Comparison of ENCODE assay signal across 8 cellular contexts in the genomic region with DNA sequence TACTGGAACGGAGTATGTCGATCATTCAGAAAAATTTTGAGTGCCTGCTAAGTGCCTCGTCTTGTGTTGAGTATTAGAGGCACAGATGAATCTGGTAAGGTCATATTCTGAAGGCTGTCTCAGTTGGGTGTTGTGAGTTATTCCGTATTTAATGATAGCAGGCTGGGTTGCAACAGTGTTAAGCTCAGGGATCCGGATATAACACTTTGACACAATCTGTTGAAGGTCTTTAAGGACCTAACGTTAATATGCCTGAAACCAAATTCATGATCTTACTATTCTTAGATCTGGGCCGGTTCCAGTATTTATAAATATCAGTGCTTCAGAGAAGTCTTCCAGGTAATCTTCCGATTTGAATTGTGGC. TPM values are rescaled to one million over a fixed set of nuclear protein-coding genes. Genes with fewer than 3 reads are reported as not detected.
DNase-seq lines count a peak whose midpoint lies in the region; ATAC-seq, FAIRE-seq and TF ChIP-seq lines count a peak whose summit lies in the region.

No MANE protein-coding gene starts in this region.

- H3K9me3 Mint-ChIP-seq in activated CD8-positive, alpha-beta memory T cell treated with anti-CD3 and anti-CD28 coated beads, Interleukin-2, amount 10 ng/mL, durations not matched to agents 7 days and 5 days (ENCODE audit: low read depth) = no peaks in the 10 kb centered on the region
- no peaks in the 10 kb centered on the region for H3K9me3 Mint-ChIP-seq in astrocyte (ENCODE audit: unreplicated experiment)

- POLR2A ChIA-PET in HepG2 (lab: Yijun Ruan, JAX) = interaction anchor here (0.9 to 2.3 kb wide), 10 partner anchors 8 to 298 kb away, joined by 3 to 14 read pairs (median 5); a partner anchor contains a TSS

- H3K9ac ChIP-seq in astrocyte (ENCODE audit: low read length) (peak overlapping the region; percentile 97), HepG2 (ENCODE audit: insufficient read depth, low read depth, low read length) (peak overlapping the region; percentile 99)

- no peaks in the 10 kb centered on the region for H3K27me3 ChIP-seq in astrocyte (ENCODE audit: insufficient read depth, low read length)
- H3K27me3 ChIP-seq in HepG2 (ENCODE audit: control insufficient read depth in 1 of 2, insufficient read depth in 2 of 2, low read length in 2 of 2) = peaks cover 0 to 4% of the 10 kb centered on the region in 2 experiments; a peak in 1 of 5 replicates
- no peaks in the 10 kb centered on the region for H3K27me3 ChIP-seq in thyroid gland

- TF ChIP-seq POLR2A in HepG2 (IDR thresholded peaks at IDR 0.05; ENCODE audit: insufficient read depth in 1 of 2, low read depth in 2 of 2, low read length in 2 of 2) (no peak), thyroid gland (IDR thresholded peaks at IDR 0.05) (no peak)

- H3K4me2 ChIP-seq in astrocyte (ENCODE audit: low read length) (peak overlapping the region; percentile 92), HepG2 (ENCODE audit: low read depth, low read length) (peak overlapping the region; percentile 77)

- H3K27ac Mint-ChIP-seq in activated CD8-positive, alpha-beta memory T cell treated with anti-CD3 and anti-CD28 coated beads, Interleukin-2, amount 10 ng/mL, durations not matched to agents 7 days and 5 days = peak overlapping the region; percentile 100
- peak overlapping the region; percentile 89 for H3K27ac Mint-ChIP-seq in astrocyte (ENCODE audit: unreplicated experiment)

- CTCF ChIA-PET in activated CD8-positive, alpha-beta memory T cell treated with anti-CD3 and anti-CD28 coated beads, Interleukin-2, amount 10 ng/mL, durations not matched to agents 7 days and 5 days (lab: Charles Lee) = interaction anchor here (0.8 to 2.9 kb wide), 9 partner anchors 19 to 296 kb away, joined by 3 to 20 read pairs (median 5); a partner anchor contains a TSS
- CTCF ChIA-PET in HepG2 (lab: Yijun Ruan, JAX; ENCODE audit: low intra/inter-chr PET ratio, low total read pairs) = no interaction called here

- TF ChIP-seq CTCF in astrocyte (IDR thresholded peaks at IDR 0.05; ENCODE audit: insufficient read depth, low read depth, low read length) = no peak
- TF ChIP-seq CTCF in HepG2 (CRISPR knock-in tag; IDR thresholded peaks at IDR 0.05) = no peak
- no peak for TF ChIP-seq CTCF in thyroid gland (IDR thresholded peaks at IDR 0.05)

- no TSS peak for BruUV-seq in HepG2 (replicated peaks; lab: Mats Ljungman, UMichigan)

- FAIRE-seq in astrocyte (lab: Jason Lieb, UNC) = no peak
- no peak for FAIRE-seq in HepG2 (lab: Jason Lieb, UNC)

- in situ Hi-C loops in HepG2 (cut with HindIII; ENCODE audit: extremely low pct_ligation_motif_present, low pct_unique_long_range_greater_than_20kb) = no loop called here

- H3K27me3 Mint-ChIP-seq in activated CD8-positive, alpha-beta memory T cell treated with anti-CD3 and anti-CD28 coated beads, Interleukin-2, amount 10 ng/mL, durations not matched to agents 7 days and 5 days = no peaks in the 10 kb centered on the region
- H3K27me3 Mint-ChIP-seq in astrocyte (ENCODE audit: low read depth, unreplicated experiment) = no peaks in the 10 kb centered on the region

- H3K4me1 Mint-ChIP-seq in activated CD8-positive, alpha-beta memory T cell treated with anti-CD3 and anti-CD28 coated beads, Interleukin-2, amount 10 ng/mL, durations not matched to agents 7 days and 5 days = peaks cover 56% of the 10 kb centered on the region
- peaks cover 7% of the 10 kb centered on the region for H3K4me1 Mint-ChIP-seq in astrocyte (ENCODE audit: low read depth, unreplicated experiment)

- DNase-seq in activated CD8-positive, alpha-beta memory T cell treated with anti-CD3 and anti-CD28 coated beads, Interleukin-2, amount 10 ng/mL, durations not matched to agents 7 days and 5 days = no peak
- DNase-seq in activated CD8-positive, alpha-beta memory T cell treated with anti-CD3 and anti-CD28 coated beads for 24 hours = no peak
- DNase-seq in astrocyte (ENCODE audit: low read depth) = no peak
- DNase-seq in HepG2 (ENCODE audit: low spot score) = no peak
- DNase-seq in thyroid gland = no peak
- no peak for DNase-seq in NCI-H146 (lab: John Stamatoyannopoulos, UW)
- DNase-seq in posterior vena cava (ENCODE audit: low spot score) = no peak

- H3K79me2 ChIP-seq in astrocyte (ENCODE audit: insufficient read depth, low read length) (peaks cover 48% of the 10 kb centered on the region), HepG2 (ENCODE audit: insufficient read depth, low read length) (peaks cover 44% of the 10 kb centered on the region)

- no peak for TF ChIP-seq EP300 in HepG2 (IDR thresholded peaks at IDR 0.05; ENCODE audit: low read depth in 2 of 2, low read length in 2 of 2)
- TF ChIP-seq EP300 in HepG2 (CRISPR knock-in tag; IDR thresholded peaks at IDR 0.05; ENCODE audit: borderline replicate concordance) = no peak

- 2% methylated on average over 8 of the region's 8 CpGs for WGBS in HepG2 (ENCODE audit: low lambda C conversion rate)
- WGBS in thyroid gland, 2 donors = 1 to 4% methylated on average over 8 of the region's 8 CpGs

- peaks cover 14% of the 10 kb centered on the region for H3K4me1 ChIP-seq in astrocyte (ENCODE audit: insufficient read depth, low read length)
- H3K4me1 ChIP-seq in HepG2 (ENCODE audit: insufficient read depth, low read length) = peaks cover 34% of the 10 kb centered on the region
- H3K4me1 ChIP-seq in thyroid gland = peaks cover 15 to 17% of the 10 kb centered on the region in 2 donors

- peaks cover 8% of the 10 kb centered on the region for H4K20me1 ChIP-seq in astrocyte (ENCODE audit: insufficient read depth, low read length)
- no peaks in the 10 kb centered on the region for H4K20me1 ChIP-seq in HepG2 (ENCODE audit: insufficient read depth, low read length)

- intact Hi-C loops in HepG2 (cut with micrococcal nuclease; ENCODE audit: unreplicated experiment) = loop anchor here (1.0 to 10.0 kb wide), 3 partner anchors 39 to 280 kb away; a partner anchor contains a TSS
- intact Hi-C loops in thyroid gland (cut with DNase I) = loop anchor here (5.0 kb wide), 1 partner anchor 282 kb away; no protein-coding TSS in a partner anchor
- intact Hi-C loops in posterior vena cava (cut with DNase I) = loop anchor here in 1 of 2 donors (5.0 kb wide), 1 partner anchor 278 kb away; no protein-coding TSS in a partner anchor

- ATAC-seq in activated CD8-positive, alpha-beta memory T cell treated with anti-CD3 and anti-CD28 coated beads, Interleukin-2, amount 10 ng/mL, durations not matched to agents 7 days and 5 days = no peak
- ATAC-seq in HepG2 = no peak
- ATAC-seq in GM21515 (IDR thresholded peaks at IDR 0.05; ENCODE audit: unreplicated experiment) = no peak

- H2AFZ ChIP-seq in astrocyte (ENCODE audit: low read depth, low read length) = peak overlapping the region; percentile 96
- H2AFZ ChIP-seq in HepG2 (ENCODE audit: low read length) = no peak overlapping the region

- peaks cover 59% of the 10 kb centered on the region for H3K36me3 Mint-ChIP-seq in activated CD8-positive, alpha-beta memory T cell treated with anti-CD3 and anti-CD28 coated beads, Interleukin-2, amount 10 ng/mL, durations not matched to agents 7 days and 5 days
- peaks cover 6% of the 10 kb centered on the region for H3K36me3 Mint-ChIP-seq in astrocyte (ENCODE audit: low read depth, unreplicated experiment)

- H3K4me3 Mint-ChIP-seq in activated CD8-positive, alpha-beta memory T cell treated with anti-CD3 and anti-CD28 coated beads, Interleukin-2, amount 10 ng/mL, durations not matched to agents 7 days and 5 days = peak overlapping the region; percentile 100
- H3K4me3 Mint-ChIP-seq in astrocyte (ENCODE audit: unreplicated experiment) = peak overlapping the region; percentile 100

- no peak for TF ChIP-seq RAD21 in HepG2 (CRISPR knock-in tag; IDR thresholded peaks at IDR 0.05)

- peak overlapping the region; percentile 99 for H3K4me3 ChIP-seq in astrocyte (ENCODE audit: insufficient read depth, low read depth, low read length)
- peak overlapping the region; percentile 72 to 96 (median 87) for H3K4me3 ChIP-seq in HepG2 (replicated peaks in 1 of 3; ENCODE audit: insufficient read depth in 1 of 3, low read depth in 2 of 3, low read length in 3 of 3)
- H3K4me3 ChIP-seq in thyroid gland (replicated peaks in 1 of 3) = peak overlapping the region; percentile 70 to 80 (median 78)

- H3K36me3 ChIP-seq in astrocyte (ENCODE audit: insufficient read depth, low read length) = peaks cover 20% of the 10 kb centered on the region
- peaks cover 10 to 47% of the 10 kb centered on the region in 2 experiments for H3K36me3 ChIP-seq in HepG2 (replicated peaks in 1 of 2; ENCODE audit: control insufficient read depth in 1 of 2, insufficient read depth in 2 of 2, low read length in 2 of 2)
- H3K36me3 ChIP-seq in thyroid gland = peaks cover 18 to 21% of the 10 kb centered on the region in 2 donors

- H3K27ac ChIP-seq in astrocyte (ENCODE audit: low read depth, low read length) = peak overlapping the region; percentile 92
- H3K27ac ChIP-seq in HepG2 (ENCODE audit: extremely low read length, insufficient read depth, low read length) = peak overlapping the region; percentile 97
- H3K27ac ChIP-seq in thyroid gland = peak overlapping the region; percentile 82 to 88 (median 83)

- H3K9me3 ChIP-seq in astrocyte (ENCODE audit: insufficient read depth, low read depth, low read length) = no peaks in the 10 kb centered on the region
- H3K9me3 ChIP-seq in HepG2 (ENCODE audit: low read length) = no peaks in the 10 kb centered on the region
- no peaks in the 10 kb centered on the region for H3K9me3 ChIP-seq in thyroid gland

RNA-seq across cellular contexts. Expression of a gene that starts 0.6 kb away (rescaled TPM):
- total RNA-seq in activated CD8-positive, alpha-beta memory T cell treated with anti-CD3 and anti-CD28 coated beads, Interleukin-2, amount 10 ng/mL, durations not matched to agents 7 days and 5 days = 10 to 100 TPM; 87.0 to 97.4 TPM
- 28.4 and 31.8 TPM in 2 replicates for total RNA-seq in astrocyte
- total RNA-seq in HepG2 (2016; rRNA removed; fragmentation: Illumina TruSeq; extraction: Trizol) = 45.5 and 60.0 TPM in 2 replicates
- 24.0 and 30.6 TPM in 2 replicates for total RNA-seq in HepG2 (2016; cell fraction: cytosol; rRNA removed; fragmentation: Illumina TruSeq; extraction: Trizol; ENCODE audit: low read depth)
- total RNA-seq in HepG2 (2016; cell fraction: insoluble cytoplasmic fraction; rRNA removed; fragmentation: Illumina TruSeq; extraction: Trizol) = 47.2 and 58.7 TPM in 2 replicates
- 38.0 and 40.1 TPM in 2 replicates for total RNA-seq in HepG2 (2016; cell fraction: membrane; rRNA removed; fragmentation: Illumina TruSeq; extraction: Trizol)
- 30.0 and 32.4 TPM in 2 replicates for total RNA-seq in HepG2 (2016; cell fraction: nucleus; rRNA removed; fragmentation: Illumina TruSeq; extraction: Trizol)
- 18.3 and 19.5 TPM in 2 replicates for polyA plus RNA-seq in HepG2 (2011; rRNA removed)
- polyA plus RNA-seq in HepG2 (2011; cell fraction: cytosol; rRNA removed) = 11.5 and 12.6 TPM in 2 replicates
- polyA plus RNA-seq in HepG2 (2011; cell fraction: nucleus; rRNA removed) = 28.2 and 31.9 TPM in 2 replicates
- polyA plus RNA-seq in HepG2 (2012) = 20.5 and 34.5 TPM in 2 replicates
- 46.0 and 48.7 TPM in 2 replicates for polyA plus RNA-seq in HepG2 (2016; cell fraction: cytosol; fragmentation: Illumina TruSeq; extraction: Trizol; ENCODE audit: low read depth)
- polyA plus RNA-seq in HepG2 (2016; cell fraction: insoluble cytoplasmic fraction; fragmentation: Illumina TruSeq; extraction: Trizol; ENCODE audit: low read depth) = 73.6 and 78.2 TPM in 2 replicates
- polyA plus RNA-seq in HepG2 (2016; cell fraction: membrane; fragmentation: Illumina TruSeq; extraction: Trizol; ENCODE audit: low read depth) = 51.2 and 53.5 TPM in 2 replicates
- polyA plus RNA-seq in HepG2 (2016; cell fraction: nucleus; fragmentation: Illumina TruSeq; extraction: Trizol; ENCODE audit: insufficient read depth, low read depth) = 53.4 and 55.7 TPM in 2 replicates
- polyA minus RNA-seq in HepG2 (2011; rRNA and poly(A)+ RNA removed; ENCODE audit: low replicate concordance) = 20.8 and 52.1 TPM in 2 replicates
- polyA minus RNA-seq in HepG2 (2011; cell fraction: cytosol; rRNA and poly(A)+ RNA removed) = 8.8 and 10.9 TPM in 2 replicates
- polyA minus RNA-seq in HepG2 (2011; cell fraction: nucleus; rRNA and poly(A)+ RNA removed) = 51.6 and 60.4 TPM in 2 replicates
- total RNA-seq in thyroid gland = 10 to 100 TPM; 19.9 to 31.3 (median 21.7) TPM
- 10 to 100 TPM; 29.6 to 31.6 TPM for total RNA-seq in posterior vena cava

RNA-seq across cellular contexts. Expression of a gene that starts 0.7 kb away (rescaled TPM):
- 10 to 100 TPM; 40.5 to 42.2 TPM for total RNA-seq in activated CD8-positive, alpha-beta memory T cell treated with anti-CD3 and anti-CD28 coated beads, Interleukin-2, amount 10 ng/mL, durations not matched to agents 7 days and 5 days
- total RNA-seq in astrocyte = 1.1 and 2.1 TPM in 2 replicates
- total RNA-seq in HepG2 (2016; rRNA removed; fragmentation: Illumina TruSeq; extraction: Trizol) = 23.5 and 32.5 TPM in 2 replicates
- total RNA-seq in HepG2 (2016; cell fraction: cytosol; rRNA removed; fragmentation: Illumina TruSeq; extraction: Trizol; ENCODE audit: low read depth) = 3.9 and 5.6 TPM in 2 replicates
- total RNA-seq in HepG2 (2016; cell fraction: insoluble cytoplasmic fraction; rRNA removed; fragmentation: Illumina TruSeq; extraction: Trizol) = 23.9 and 30.9 TPM in 2 replicates
- total RNA-seq in HepG2 (2016; cell fraction: membrane; rRNA removed; fragmentation: Illumina TruSeq; extraction: Trizol) = 11.2 and 12.3 TPM in 2 replicates
- 15.4 and 16.0 TPM in 2 replicates for total RNA-seq in HepG2 (2016; cell fraction: nucleus; rRNA removed; fragmentation: Illumina TruSeq; extraction: Trizol)
- polyA plus RNA-seq in HepG2 (2011; rRNA removed) = 4.6 and 7.0 TPM in 2 replicates
- polyA plus RNA-seq in HepG2 (2011; cell fraction: cytosol; rRNA removed) = 4.3 and 7.5 TPM in 2 replicates
- 3.6 and 4.3 TPM in 2 replicates for polyA plus RNA-seq in HepG2 (2011; cell fraction: nucleus; rRNA removed)
- polyA plus RNA-seq in HepG2 (2012) = 2.5 and 5.7 TPM in 2 replicates
- polyA plus RNA-seq in HepG2 (2016; cell fraction: cytosol; fragmentation: Illumina TruSeq; extraction: Trizol; ENCODE audit: low read depth) = 1.8 and 2.2 TPM in 2 replicates
- 21.0 and 21.7 TPM in 2 replicates for polyA plus RNA-seq in HepG2 (2016; cell fraction: insoluble cytoplasmic fraction; fragmentation: Illumina TruSeq; extraction: Trizol; ENCODE audit: low read depth)
- 4.3 and 5.4 TPM in 2 replicates for polyA plus RNA-seq in HepG2 (2016; cell fraction: membrane; fragmentation: Illumina TruSeq; extraction: Trizol; ENCODE audit: low read depth)
- polyA plus RNA-seq in HepG2 (2016; cell fraction: nucleus; fragmentation: Illumina TruSeq; extraction: Trizol; ENCODE audit: insufficient read depth, low read depth) = 13.3 and 13.8 TPM in 2 replicates
- polyA minus RNA-seq in HepG2 (2011; rRNA and poly(A)+ RNA removed; ENCODE audit: low replicate concordance) = 10.5 and 58.7 TPM in 2 replicates
- 3.5 and 5.4 TPM in 2 replicates for polyA minus RNA-seq in HepG2 (2011; cell fraction: cytosol; rRNA and poly(A)+ RNA removed)
- polyA minus RNA-seq in HepG2 (2011; cell fraction: nucleus; rRNA and poly(A)+ RNA removed) = 5.2 and 6.1 TPM in 2 replicates
- 1 to 10 TPM in 2 of 4 donors, under 1 TPM in 2; 0.22 to 1.2 (median 0.81) TPM for total RNA-seq in thyroid gland
- under 1 TPM; 0.46 to 0.52 TPM for total RNA-seq in posterior vena cava

RNA-seq across cellular contexts. Expression of a gene that starts 39.0 kb away (rescaled TPM):
- 10 to 100 TPM; 49.9 to 53.3 TPM for total RNA-seq in activated CD8-positive, alpha-beta memory T cell treated with anti-CD3 and anti-CD28 coated beads, Interleukin-2, amount 10 ng/mL, durations not matched to agents 7 days and 5 days
- total RNA-seq in astrocyte (22.1 and 25.6 TPM in 2 replicates), HepG2 (2016; rRNA removed; fragmentation: Illumina TruSeq; extraction: Trizol) (11.5 and 19.2 TPM in 2 replicates), thyroid gland (10 to 100 TPM; 34.7 to 68.2 (median 48.4) TPM), posterior vena cava (10 to 100 TPM; 19.9 to 23.2 TPM)
- 3.3 and 5.5 TPM in 2 replicates for total RNA-seq in HepG2 (2016; cell fraction: cytosol; rRNA removed; fragmentation: Illumina TruSeq; extraction: Trizol; ENCODE audit: low read depth)
- total RNA-seq in HepG2 (2016; cell fraction: insoluble cytoplasmic fraction; rRNA removed; fragmentation: Illumina TruSeq; extraction: Trizol) = 11.9 and 18.4 TPM in 2 replicates
- 5.4 and 7.6 TPM in 2 replicates for total RNA-seq in HepG2 (2016; cell fraction: membrane; rRNA removed; fragmentation: Illumina TruSeq; extraction: Trizol)
- 22.1 and 25.1 TPM in 2 replicates for total RNA-seq in HepG2 (2016; cell fraction: nucleus; rRNA removed; fragmentation: Illumina TruSeq; extraction: Trizol)
- 7.2 and 11.7 TPM in 2 replicates for polyA plus RNA-seq in HepG2 (2011; rRNA removed)
- polyA plus RNA-seq in HepG2 (2011; cell fraction: cytosol; rRNA removed) = 3.5 and 4.3 TPM in 2 replicates
- polyA plus RNA-seq in HepG2 (2011; cell fraction: nucleus; rRNA removed) = 30.6 and 35.5 TPM in 2 replicates
- 6.5 and 7.1 TPM in 2 replicates for polyA plus RNA-seq in HepG2 (2012)
- 1.2 and 1.7 TPM in 2 replicates for polyA plus RNA-seq in HepG2 (2016; cell fraction: cytosol; fragmentation: Illumina TruSeq; extraction: Trizol; ENCODE audit: low read depth)
- polyA plus RNA-seq in HepG2 (2016; cell fraction: insoluble cytoplasmic fraction; fragmentation: Illumina TruSeq; extraction: Trizol; ENCODE audit: low read depth) = 10.2 and 12.7 TPM in 2 replicates
- polyA plus RNA-seq in HepG2 (2016; cell fraction: membrane; fragmentation: Illumina TruSeq; extraction: Trizol; ENCODE audit: low read depth) = 3.4 and 4.2 TPM in 2 replicates
- polyA plus RNA-seq in HepG2 (2016; cell fraction: nucleus; fragmentation: Illumina TruSeq; extraction: Trizol; ENCODE audit: insufficient read depth, low read depth) = 34.4 and 38.3 TPM in 2 replicates
- 12.4 and 24.4 TPM in 2 replicates for polyA minus RNA-seq in HepG2 (2011; rRNA and poly(A)+ RNA removed; ENCODE audit: low replicate concordance)
- polyA minus RNA-seq in HepG2 (2011; cell fraction: cytosol; rRNA and poly(A)+ RNA removed) = 11.1 and 13.8 TPM in 2 replicates
- polyA minus RNA-seq in HepG2 (2011; cell fraction: nucleus; rRNA and poly(A)+ RNA removed) = 23.9 and 32.8 TPM in 2 replicates
